9 cellular contexts compared by ENCODE assay signal in the genomic region with DNA sequence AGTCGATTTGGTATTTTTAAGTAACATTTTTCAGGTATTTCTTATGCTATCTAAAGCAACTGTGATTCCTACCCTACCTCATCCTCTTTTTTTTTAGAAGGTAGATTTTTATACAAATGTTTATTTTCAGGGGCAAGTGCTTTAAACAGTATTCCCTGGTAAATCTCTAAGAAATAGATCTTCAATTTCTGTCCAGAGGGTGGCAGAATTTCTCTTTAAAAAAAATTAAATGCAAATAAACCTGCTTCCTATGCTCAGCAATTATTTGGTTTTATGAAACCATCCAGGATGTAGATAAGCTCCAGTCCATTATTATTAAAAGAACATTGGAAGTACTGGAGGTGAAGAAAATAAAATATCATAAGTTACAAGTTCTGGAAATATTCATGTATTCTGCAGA.
DNase-seq lines count a peak whose midpoint lies in the region; ATAC-seq lines count a peak whose summit lies in the region.
"Had no signal": no experiment of that assay in that cellular context is flagged by ENCODE, and none has a peak within 500 bp of the region (broad histone marks: within the 10 kb centered on the region; RNA-seq: fewer than 3 reads in every experiment).

No MANE protein-coding gene starts in this region.

- peak; percentile 12 for DNase-seq in Ammon's horn (ENCODE audit: low spot score)
- DNase-seq in KBM-7, result peak; percentile 43
- DNase-seq in SW480 (ENCODE audit: low spot score), result peak; percentile 73
- peak; percentile 26 for DNase-seq in iris pigment epithelial cell (ENCODE audit: low read depth)
- no peak for DNase-seq in activated CD4-positive, alpha-beta T cell treated with anti-CD3 and anti-CD28 coated beads for 48 hours
- DNase-seq: SHP77 treated with DMSO at 0.1 percent for 48 hours had no signal

- ATAC-seq in GM19452 (IDR thresholded peaks at IDR 0.05; ENCODE audit: unreplicated experiment) (no peak), GM18909 (IDR thresholded peaks at IDR 0.05; ENCODE audit: poor library complexity, unreplicated experiment) (no peak), GM19467 (IDR thresholded peaks at IDR 0.05; ENCODE audit: unreplicated experiment) (no peak)

- in situ Hi-C loops in KBM-7 (cut with MboI; ENCODE audit: low pct_unique_long_range_greater_than_20kb, low sequenced_read_pairs), result no loop called here
